24 cellular contexts compared by ENCODE assay signal in the genomic region with DNA sequence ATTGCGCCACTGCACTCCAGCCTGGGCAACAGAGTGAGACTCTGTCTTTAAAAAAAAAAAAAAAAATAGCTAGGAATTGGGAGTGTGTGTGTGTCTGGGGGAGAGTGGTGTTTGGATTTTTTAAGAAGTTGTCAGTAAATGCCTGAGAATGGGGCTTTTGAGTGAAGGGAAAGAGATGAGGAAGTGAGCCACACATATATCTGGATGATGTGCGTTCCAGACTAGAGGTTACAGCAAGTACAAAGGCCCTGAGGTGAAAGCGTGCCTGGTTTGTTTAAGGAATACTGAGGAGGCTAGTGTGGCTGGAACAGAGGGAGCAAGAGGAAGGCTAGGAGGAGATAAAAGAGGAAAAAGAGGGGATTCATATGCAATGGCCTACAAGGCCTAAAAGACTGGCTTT.
"Had no signal": no experiment of that assay in that cellular context is flagged by ENCODE, and none has a peak within 500 bp of the region (broad histone marks: within the 10 kb centered on the region; RNA-seq: fewer than 3 reads in every experiment).

No MANE protein-coding gene starts in this region.

- H3K4me1 Mint-ChIP-seq: neural progenitor cell had no signal

- H3K27me3 Mint-ChIP-seq: naive B cell; progenitor cell of endocrine pancreas; stimulated activated naive CD8-positive, alpha-beta T cell treated with anti-CD3 and anti-CD28 coated beads, Interleukin-15, amount 100 ng/mL, for 72 hours had no signal

- DNase-seq: hypothalamus; immature natural killer cell; kidney; left colon; left lung; lower lobe of right lung; mammary epithelial cell; mesendoderm; naive B cell; natural killer cell; nephron progenitor cell; occipital lobe; ovary; right lobe of liver; stimulated activated CD4-positive, alpha-beta T cell treated with anti-CD3 and anti-CD28 coated beads, Interleukin-15, amount 100 ng/mL, for 24 hours; stimulated activated CD4-positive, alpha-beta T cell treated with anti-CD3 and anti-CD28 coated beads, Interleukin-2, amount 100 ng/mL, for 24 hours; stimulated activated CD4-positive, alpha-beta T cell treated with anti-CD3 and anti-CD28 coated beads, Interleukin-4, amount 100 ng/mL, for 24 hours; stimulated activated naive CD4-positive, alpha-beta T cell treated with Interleukin-2 at 50 U/mL for 16 hours; stimulated activated naive CD8-positive, alpha-beta T cell treated with anti-CD3 and anti-CD28 coated beads, Interleukin-15, amount 100 ng/mL, for 72 hours; substantia nigra had no signal

- H3K9me3 Mint-ChIP-seq: immature natural killer cell; mesothelial cell of epicardium; natural killer cell; nephron progenitor cell; neural progenitor cell; stimulated activated effector memory CD8-positive, alpha-beta T cell treated with anti-CD3 and anti-CD28 coated beads, Interleukin-12 subunit alpha, Interleukin-12 subunit beta, amount 100 ng/mL, for 72 hours; stimulated activated naive CD8-positive, alpha-beta T cell treated with anti-CD3 and anti-CD28 coated beads, Interleukin-15, amount 100 ng/mL, for 72 hours had no signal

- H3K27ac Mint-ChIP-seq: mesothelial cell of epicardium; natural killer cell; nephron progenitor cell; neural progenitor cell; stimulated activated effector memory CD8-positive, alpha-beta T cell treated with anti-CD3 and anti-CD28 coated beads, Interleukin-12 subunit alpha, Interleukin-12 subunit beta, amount 100 ng/mL, for 72 hours had no signal

- H3K4me3 Mint-ChIP-seq: immature natural killer cell; mesothelial cell of epicardium; naive B cell; natural killer cell; nephron progenitor cell; neural progenitor cell; stimulated activated effector memory CD8-positive, alpha-beta T cell treated with anti-CD3 and anti-CD28 coated beads, Interleukin-12 subunit alpha, Interleukin-12 subunit beta, amount 100 ng/mL, for 72 hours; stimulated activated naive CD8-positive, alpha-beta T cell treated with anti-CD3 and anti-CD28 coated beads, Interleukin-15, amount 100 ng/mL, for 72 hours had no signal

- ATAC-seq: left colon; left lung; lower lobe of right lung; natural killer cell; right lobe of liver; stimulated activated effector memory CD8-positive, alpha-beta T cell treated with anti-CD3 and anti-CD28 coated beads, Interleukin-12 subunit alpha, Interleukin-12 subunit beta, amount 100 ng/mL, for 72 hours; stimulated activated naive CD8-positive, alpha-beta T cell treated with anti-CD3 and anti-CD28 coated beads, Interleukin-15, amount 100 ng/mL, for 72 hours had no signal

- H3K36me3 Mint-ChIP-seq: immature natural killer cell; natural killer cell; stimulated activated effector memory CD8-positive, alpha-beta T cell treated with anti-CD3 and anti-CD28 coated beads, Interleukin-12 subunit alpha, Interleukin-12 subunit beta, amount 100 ng/mL, for 72 hours had no signal
